5 cellular contexts compared by ENCODE assay signal in genomic region chr6:168267779-168268178, GRCh38. TPM values are rescaled to one million over a fixed set of nuclear protein-coding genes. Genes with fewer than 3 reads are reported as not detected.
"Had no signal": no experiment of that assay in that cellular context is flagged by ENCODE, and none has a peak within 500 bp of the region (broad histone marks: within the 10 kb centered on the region; RNA-seq: fewer than 3 reads in every experiment).

No MANE protein-coding gene starts in this region.

RNA-seq across cellular contexts. Expression of gene DACT2, which starts 51.8 kb away (rescaled TPM):
- total RNA-seq: lung microvascular endothelial cell, mononuclear cell, myocyte had no signal
- polyA plus RNA-seq: immature natural killer cell, mammary epithelial cell had no signal
